ENCODE assay signal across 1 cellular context in the genomic region with DNA sequence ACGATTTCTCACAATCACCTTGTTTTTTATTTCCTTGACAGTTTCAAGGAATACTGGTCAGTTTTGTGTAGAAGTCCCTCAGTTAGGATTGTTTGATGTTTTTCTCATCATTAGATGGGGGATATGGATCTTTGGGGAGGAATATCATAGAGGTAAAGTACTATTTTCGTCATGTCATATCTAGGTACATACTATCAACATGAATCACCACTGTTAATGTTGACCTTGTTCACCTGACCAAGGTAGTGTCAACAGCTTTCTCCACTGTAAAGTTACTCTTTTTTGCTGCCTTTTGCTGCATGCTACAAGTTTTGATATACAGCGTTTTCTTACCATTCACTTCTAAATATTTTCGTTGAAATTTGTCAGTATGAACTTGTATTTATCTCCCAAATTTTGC.
TF ChIP-seq lines count a peak whose summit lies in the region.

No MANE protein-coding gene starts in this region.

TF ChIP-seq in HepG2, 621 proteins besides CTCF, POLR2A, EP300 and RAD21 (continued from another document):
- TF ChIP-seq, protein P1, sequence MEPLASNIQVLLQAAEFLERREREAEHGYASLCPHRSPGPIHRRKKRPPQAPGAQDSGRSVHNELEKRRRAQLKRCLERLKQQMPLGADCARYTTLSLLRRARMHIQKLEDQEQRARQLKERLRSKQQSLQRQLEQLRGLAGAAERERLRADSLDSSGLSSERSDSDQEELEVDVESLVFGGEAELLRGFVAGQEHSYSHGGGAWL (CRISPR knock-in tag; IDR thresholded peaks at IDR 0.05) = no peak
- TF ChIP-seq BRCA1 (CRISPR knock-in tag; IDR thresholded peaks at IDR 0.05) (no peak), E2F5 (CRISPR knock-in tag; conservative IDR thresholded peaks at IDR 0.05) (no peak), MBNL3 (CRISPR knock-in tag; conservative IDR thresholded peaks at IDR 0.05) (no peak), AHDC1 (CRISPR knock-in tag; IDR thresholded peaks at IDR 0.05; ENCODE audit: borderline replicate concordance) (peak; percentile 81; the same call in 1 of the 2 replicates), RORA (CRISPR knock-in tag; IDR thresholded peaks at IDR 0.05) (no peak), ZBTB33 (CRISPR knock-in tag; IDR thresholded peaks at IDR 0.05) (no peak), PHF20 (CRISPR knock-in tag; IDR thresholded peaks at IDR 0.05) (no peak), NRL (CRISPR knock-in tag; IDR thresholded peaks at IDR 0.05; ENCODE audit: borderline replicate concordance) (no peak), ZNF670 (CRISPR knock-in tag; IDR thresholded peaks at IDR 0.05; ENCODE audit: borderline replicate concordance) (0 out of 2 replicates have a peak, but pooled peaks have one; percentile 40), NR3C1 (CRISPR knock-in tag; IDR thresholded peaks at IDR 0.05) (no peak), ZNF296 (CRISPR knock-in tag; conservative IDR thresholded peaks at IDR 0.05) (no peak)
TF ChIP-seq in HepG2: peak in this region for 26.
